Comparison of ENCODE assay signal across 3 cellular contexts in genomic region chr2:119255760-119256573, GRCh38.
A peak's percentile ranks its signal among the peaks of the same experiment; 100 is the strongest.
TF ChIP-seq lines count a peak whose summit lies in the region.

No MANE protein-coding gene starts in this region.

TF ChIP-seq in A549, 52 proteins besides CTCF, POLR2A, EP300 and RAD21 (continued from another document and continues in another):
- TF ChIP-seq BCL3 (IDR thresholded peaks at IDR 0.05) (0 out of 3 replicates have a peak, but pooled peaks have one; percentile 36), TFCP2L1 (CRISPR knock-in tag; IDR thresholded peaks at IDR 0.05) (no peak), GATA3 (IDR thresholded peaks at IDR 0.05; ENCODE audit: borderline replicate concordance) (peak; percentile 27; the same call in 1 of the 2 replicates), REST (IDR thresholded peaks at IDR 0.05) (no peak), ZSCAN20 (CRISPR knock-in tag; IDR thresholded peaks at IDR 0.05) (no peak), NR3C1 (IDR thresholded peaks at IDR 0.05) (no peak), KDM1A (IDR thresholded peaks at IDR 0.05; ENCODE audit: low read depth) (no peak), FOSB (CRISPR knock-in tag; IDR thresholded peaks at IDR 0.05) (no peak), CBX2 (IDR thresholded peaks at IDR 0.05; ENCODE audit: borderline replicate concordance, low read depth) (no peak), ESRRA (IDR thresholded peaks at IDR 0.05; ENCODE audit: borderline replicate concordance, low read length) (no peak), USF2 (IDR thresholded peaks at IDR 0.05) (no peak), HOXA7 (CRISPR knock-in tag; IDR thresholded peaks at IDR 0.05) (no peak), HDAC2 (IDR thresholded peaks at IDR 0.05) (no peak), RARB (CRISPR knock-in tag; IDR thresholded peaks at IDR 0.05) (no peak), TP53 (CRISPR knock-in tag; IDR thresholded peaks at IDR 0.05) (no peak), PHF8 (IDR thresholded peaks at IDR 0.05; ENCODE audit: borderline replicate concordance, low read depth) (no peak)

TF ChIP-seq in HEK293, 187 proteins besides CTCF, POLR2A, EP300 and RAD21 (continued from another document and continues in another):
- 0 out of 2 replicates have a peak, but pooled peaks have one; percentile 30 for TF ChIP-seq ZNF518A (tag by site-specific recombination; conservative IDR thresholded peaks at IDR 0.05; ENCODE audit: low read depth)
- no peak for TF ChIP-seq ZNF514 (tag by site-specific recombination; IDR thresholded peaks at IDR 0.05)
- TF ChIP-seq ZNF664 (tag by site-specific recombination; IDR thresholded peaks at IDR 0.05), result peak; percentile 96
- TF ChIP-seq HOXC10 (CRISPR knock-in tag; IDR thresholded peaks at IDR 0.05), result no peak
- TF ChIP-seq SP7 (tag by site-specific recombination; IDR thresholded peaks at IDR 0.05), result peak; percentile 59
- no peak for TF ChIP-seq ZBTB11 (tag by site-specific recombination; conservative IDR thresholded peaks at IDR 0.05; ENCODE audit: low read depth)
- peak; percentile 47 for TF ChIP-seq WT1 (tag by site-specific recombination; IDR thresholded peaks at IDR 0.05)
- TF ChIP-seq ZNF214 (tag by site-specific recombination; IDR thresholded peaks at IDR 0.05; ENCODE audit: borderline replicate concordance), result no peak
- TF ChIP-seq ZNF777 (tag by site-specific recombination; IDR thresholded peaks at IDR 0.05; ENCODE audit: borderline replicate concordance), result no peak
- 0 out of 2 replicates have a peak, but pooled peaks have one; percentile 36 for TF ChIP-seq ZEB2 (tag by site-specific recombination; IDR thresholded peaks at IDR 0.05)
- TF ChIP-seq ZBTB48 (tag by site-specific recombination; IDR thresholded peaks at IDR 0.05), result peak; percentile 32; the same call in 1 of the 2 replicates
- TF ChIP-seq ZNF600 (tag by site-specific recombination; IDR thresholded peaks at IDR 0.05), result peak; percentile 58
- peak; percentile 53 for TF ChIP-seq OSR2 (tag by site-specific recombination; IDR thresholded peaks at IDR 0.05)
- no peak for TF ChIP-seq YY2 (tag by site-specific recombination; IDR thresholded peaks at IDR 0.05)
- TF ChIP-seq EGR2 (tag by site-specific recombination; IDR thresholded peaks at IDR 0.05; ENCODE audit: low read depth), result peak; percentile 93
- TF ChIP-seq ZNF488 (tag by site-specific recombination; IDR thresholded peaks at IDR 0.05), result no peak

TF ChIP-seq in WTC11, 78 proteins besides CTCF, POLR2A, EP300 and RAD21 (continued from another document and continues in another):
- TF ChIP-seq IRF1 (CRISPR knock-in tag; IDR thresholded peaks at IDR 0.05) (no peak), RORB (CRISPR knock-in tag; IDR thresholded peaks at IDR 0.05) (no peak), TEAD1 (CRISPR knock-in tag; IDR thresholded peaks at IDR 0.05) (peak; percentile 18; the same call in 1 of the 2 replicates), ATF6 (CRISPR knock-in tag; IDR thresholded peaks at IDR 0.05) (no peak), EMX1 (CRISPR knock-in tag; IDR thresholded peaks at IDR 0.05) (no peak), ATF2 (CRISPR knock-in tag; IDR thresholded peaks at IDR 0.05; ENCODE audit: borderline replicate concordance, low read depth) (no peak), JUN (CRISPR knock-in tag; IDR thresholded peaks at IDR 0.05) (no peak), USF2 (CRISPR knock-in tag; IDR thresholded peaks at IDR 0.05) (no peak), ELF4 (CRISPR knock-in tag; IDR thresholded peaks at IDR 0.05; ENCODE audit: low read depth) (no peak), HMGA2 (CRISPR knock-in tag; IDR thresholded peaks at IDR 0.05) (no peak), CREB1 (CRISPR knock-in tag; IDR thresholded peaks at IDR 0.05) (no peak), ZBTB21 (CRISPR knock-in tag; IDR thresholded peaks at IDR 0.05; ENCODE audit: borderline replicate concordance) (no peak), ZMAT4 (CRISPR knock-in tag; IDR thresholded peaks at IDR 0.05) (no peak), HMGXB4 (CRISPR knock-in tag; IDR thresholded peaks at IDR 0.05) (no peak), USF1 (CRISPR knock-in tag; IDR thresholded peaks at IDR 0.05) (no peak), ATF1 (CRISPR knock-in tag; IDR thresholded peaks at IDR 0.05) (no peak), SMAD4 (CRISPR knock-in tag; IDR thresholded peaks at IDR 0.05) (no peak), ZNF121 (CRISPR knock-in tag; IDR thresholded peaks at IDR 0.05) (no peak), ZNF396 (CRISPR knock-in tag; IDR thresholded peaks at IDR 0.05; ENCODE audit: borderline replicate concordance) (no peak), ZNF219 (CRISPR knock-in tag; IDR thresholded peaks at IDR 0.05; ENCODE audit: borderline replicate concordance) (no peak), PREB (CRISPR knock-in tag; IDR thresholded peaks at IDR 0.05; ENCODE audit: borderline replicate concordance) (no peak), ZSCAN18 (CRISPR knock-in tag; IDR thresholded peaks at IDR 0.05) (no peak), MAX (CRISPR knock-in tag; IDR thresholded peaks at IDR 0.05) (peak; percentile 14; the same call in 1 of the 2 replicates), FOXK1 (CRISPR knock-in tag; IDR thresholded peaks at IDR 0.05) (peak; percentile 68; the same call in 1 of the 2 replicates), KAT7 (CRISPR knock-in tag; IDR thresholded peaks at IDR 0.05; ENCODE audit: borderline replicate concordance) (no peak), CDX4 (CRISPR knock-in tag; IDR thresholded peaks at IDR 0.05; ENCODE audit: borderline replicate concordance) (no peak), OVOL2 (CRISPR knock-in tag; IDR thresholded peaks at IDR 0.05; ENCODE audit: borderline replicate concordance) (no peak), E2F5 (CRISPR knock-in tag; IDR thresholded peaks at IDR 0.05) (no peak), ZNF232 (CRISPR knock-in tag; IDR thresholded peaks at IDR 0.05) (no peak), ZNF317 (CRISPR knock-in tag; IDR thresholded peaks at IDR 0.05; ENCODE audit: borderline replicate concordance, low read depth) (no peak), GTF2I (CRISPR knock-in tag; conservative IDR thresholded peaks at IDR 0.05) (no peak), TCF7 (CRISPR knock-in tag; IDR thresholded peaks at IDR 0.05; ENCODE audit: low read depth) (no peak), E2F1 (CRISPR knock-in tag; IDR thresholded peaks at IDR 0.05) (no peak), NR1H2 (CRISPR knock-in tag; IDR thresholded peaks at IDR 0.05) (no peak)
